Comparison of ENCODE assay signal across 24 cellular contexts in genomic region chr16:88993946-88994600, GRCh38. TPM values are rescaled to one million over a fixed set of nuclear protein-coding genes. Genes with fewer than 3 reads are reported as not detected.
"Had no signal": no experiment of that assay in that cellular context is flagged by ENCODE, and none has a peak within 500 bp of the region (broad histone marks: within the 10 kb centered on the region; RNA-seq: fewer than 3 reads in every experiment).

No MANE protein-coding gene starts in this region.

- H3K27ac Mint-ChIP-seq: nephron had no signal

- DNase-seq: colonic mucosa; dermis blood vessel endothelial cell; esophagus squamous epithelium; foreskin keratinocyte; kidney; left cardiac atrium; left ventricle myocardium inferior; mesenchymal stem cell; midbrain; naive B cell; retina; sigmoid colon; stimulated activated CD4-positive, alpha-beta T cell treated with anti-CD3 and anti-CD28 coated beads, Interleukin-2, amount 100 ng/mL, for 24 hours; stimulated activated naive CD8-positive, alpha-beta T cell treated with anti-CD3 and anti-CD28 coated beads, Interleukin-15, Interleukin-2, amounts not matched to agents 100 U/mL and 50 U/mL, for 24 hours; tibial artery; uterus had no signal

- H3K4me3 Mint-ChIP-seq: nephron had no signal

- H3K9ac ChIP-seq: parathyroid adenoma had no signal

- H3K79me2 ChIP-seq: hepatocyte, parathyroid adenoma had no signal

- H2AFZ ChIP-seq: hepatocyte, parathyroid adenoma had no signal

- H3K4me1 ChIP-seq: colonic mucosa, foreskin keratinocyte, left ventricle myocardium inferior, parathyroid adenoma, prostate gland, sigmoid colon, suprapubic skin, tibial artery, uterus had no signal

- H3K27me3 ChIP-seq: hepatocyte, uterus had no signal

- FAIRE-seq: kidney had no signal

- H3K4me3 ChIP-seq: colonic mucosa, esophagus squamous epithelium, hepatocyte, left ventricle myocardium inferior, lung, prostate gland, sigmoid colon, skin epidermis, suprapubic skin, tibial artery, upper lobe of left lung, uterus had no signal

- ATAC-seq: foreskin keratinocyte; stimulated activated naive CD8-positive, alpha-beta T cell treated with anti-CD3 and anti-CD28 coated beads, Interleukin-15, Interleukin-2, amounts not matched to agents 100 U/mL and 50 U/mL, for 24 hours had no signal

- H3K36me3 ChIP-seq: colonic mucosa, esophagus squamous epithelium, left ventricle myocardium inferior, prostate gland, sigmoid colon, suprapubic skin, tibial artery, upper lobe of left lung, uterus had no signal

- H3K4me2 ChIP-seq: hepatocyte had no signal

- H3K27ac ChIP-seq: colonic mucosa, foreskin keratinocyte, hepatocyte, left ventricle myocardium inferior, parathyroid adenoma, prostate gland, sigmoid colon, skin epidermis, suprapubic skin, tibial artery, upper lobe of left lung, uterus had no signal

- H3K9me3 ChIP-seq: colonic mucosa, prostate gland, suprapubic skin had no signal

RNA-seq across cellular contexts. Expression of gene CBFA2T3, which starts 17.1 kb away (rescaled TPM):
- total RNA-seq: dermis blood vessel endothelial cell had no signal
